1 cellular context compared by ENCODE assay signal in genomic region chr22:43152355-43153071, GRCh38.
TF ChIP-seq lines count a peak whose summit lies in the region.

No MANE protein-coding gene starts in this region.

TF ChIP-seq in H1, 55 proteins besides CTCF, POLR2A, EP300 and RAD21:
- TF ChIP-seq GABPA (IDR thresholded peaks at IDR 0.05; ENCODE audit: borderline replicate concordance, insufficient read depth, low read length) (no peak), RBBP5 (IDR thresholded peaks at IDR 0.05; ENCODE audit: borderline replicate concordance, low read depth, low read length) (no peak), RNF2 (IDR thresholded peaks at IDR 0.05; ENCODE audit: borderline replicate concordance, low read depth, low read length, missing control alignments, poor library complexity, severe bottlenecking) (no peak), JUN (IDR thresholded peaks at IDR 0.05; ENCODE audit: low read depth, low read length) (no peak), BCL11A (IDR thresholded peaks at IDR 0.05; ENCODE audit: low read depth in 2 of 2, low read length in 2 of 2) (no peak)
TF ChIP-seq in H1: peak in this region for 0.
